Comparison of ENCODE assay signal across 20 cellular contexts in genomic region chr16:55330726-55331647, GRCh38. TPM values are rescaled to one million over a fixed set of nuclear protein-coding genes. Genes with fewer than 3 reads are reported as not detected.
DNase-seq lines count a peak whose midpoint lies in the region; ATAC-seq, FAIRE-seq and TF ChIP-seq lines count a peak whose summit lies in the region.
"Had no signal": no experiment of that assay in that cellular context is flagged by ENCODE, and none has a peak within 500 bp of the region (broad histone marks: within the 10 kb centered on the region; RNA-seq: fewer than 3 reads in every experiment).

No MANE protein-coding gene starts in this region.

- H3K4me1 ChIP-seq in HUES48 (ENCODE audit: control insufficient read depth, insufficient read depth, low read length) (peaks cover 18% of the 10 kb centered on the region), esophagus muscularis mucosa (peaks cover 2 to 20% (median 16%) of the 10 kb centered on the region in 4 donors), skeletal muscle tissue (ENCODE audit: control insufficient read depth in 3 of 3, insufficient read depth in 3 of 3, low read length in 3 of 3) (peaks cover 4 to 12% (median 8%) of the 10 kb centered on the region in 3 donors)
- H3K4me1 ChIP-seq: BE2C, breast epithelium, testis had no signal

- H3K36me3 ChIP-seq in HUES48 (ENCODE audit: control insufficient read depth, insufficient read depth, low read length) (no peaks in the 10 kb centered on the region), esophagus muscularis mucosa (no peaks in the 10 kb centered on the region), skeletal muscle tissue (ENCODE audit: control insufficient read depth in 3 of 3, insufficient read depth in 3 of 3, low read length in 3 of 3) (peaks cover 0 to 3% (median 0%) of the 10 kb centered on the region in 3 donors)
- H3K36me3 ChIP-seq: BE2C, breast epithelium had no signal

- peak overlapping the region; percentile 66 for H3K4me3 ChIP-seq in HUES48 (ENCODE audit: low read depth, low read length)
- H3K4me3 ChIP-seq in esophagus muscularis mucosa = peak overlapping the region in 2 of 4 donors; percentile 7 to 18
- peak overlapping the region; percentile 12 to 30 (median 14) for H3K4me3 ChIP-seq in skeletal muscle tissue (ENCODE audit: low read length in 3 of 3)
- H3K4me3 ChIP-seq: breast epithelium, testis had no signal

- H3K4me1 Mint-ChIP-seq in memory B cell = peaks cover 6% of the 10 kb centered on the region
- H3K4me1 Mint-ChIP-seq: activated naive CD4-positive, alpha-beta T cell treated with anti-CD3 and anti-CD28 coated beads, Interleukin-2, amount 50 U/mL, for 24 hours had no signal

- WGBS in esophagus muscularis mucosa = 15% methylated on average over 28 of the region's 54 CpGs

- H3K4me3 Mint-ChIP-seq in memory B cell = peak overlapping the region; percentile 39
- H3K4me3 Mint-ChIP-seq: activated naive CD4-positive, alpha-beta T cell treated with anti-CD3 and anti-CD28 coated beads, Interleukin-2, amount 50 U/mL, for 24 hours; T-helper 2 cell treated with Interferon-gamma antibody and Interleukin-4, amounts not matched to agents 5 μg/mL and 100 μg/mL, for 36 hours had no signal

- intact Hi-C loops in esophagus muscularis mucosa (cut with DNase I) = no loop called here

- no peak for ATAC-seq in memory B cell (ENCODE audit: low read depth)
- ATAC-seq in omental fat pad (ENCODE audit: low FRiP score) = no peak

- H3K27me3 ChIP-seq in HUES48 (ENCODE audit: control insufficient read depth, insufficient read depth, low read length) = peaks cover 100% of the 10 kb centered on the region
- H3K27me3 ChIP-seq in esophagus muscularis mucosa = peaks cover 0 to 90% (median 24%) of the 10 kb centered on the region in 4 donors
- peaks cover 35 to 65% (median 43%) of the 10 kb centered on the region in 3 donors for H3K27me3 ChIP-seq in skeletal muscle tissue (ENCODE audit: control insufficient read depth in 3 of 3, insufficient read depth in 3 of 3, low read length in 3 of 3)
- H3K27me3 ChIP-seq: testis had no signal

- FAIRE-seq in GM19239 (lab: Jason Lieb, UNC) = no peak
- FAIRE-seq: keratinocyte had no signal

- H3K27me3 Mint-ChIP-seq in memory B cell = peaks cover 23% of the 10 kb centered on the region

- no peak for TF ChIP-seq POLR2A in esophagus muscularis mucosa (IDR thresholded peaks at IDR 0.05; ENCODE audit: low read depth)

- no peak overlapping the region for H3K27ac Mint-ChIP-seq in memory B cell
- H3K27ac Mint-ChIP-seq: activated naive CD4-positive, alpha-beta T cell treated with anti-CD3 and anti-CD28 coated beads, Interleukin-2, amount 50 U/mL, for 24 hours; T-helper 2 cell treated with Interferon-gamma antibody and Interleukin-4, amounts not matched to agents 5 μg/mL and 100 μg/mL, for 36 hours had no signal

- TF ChIP-seq EP300 in esophagus muscularis mucosa (IDR thresholded peaks at IDR 0.05) = no peak

- peak; percentile 45 for DNase-seq in esophagus muscularis mucosa (ENCODE audit: extremely low spot score)
- no peak for DNase-seq in memory B cell (ENCODE audit: low spot score in 2 of 2)
- DNase-seq in GM19239 (ENCODE audit: insufficient read length, low spot score) = no peak
- DNase-seq in NCI-H1092 (lab: John Stamatoyannopoulos, UW) = no peak
- DNase-seq in NCI-H526 (lab: John Stamatoyannopoulos, UW) = no peak
- no peak for DNase-seq in omental fat pad (ENCODE audit: low spot score)
- DNase-seq: activated CD4-positive, alpha-beta T cell treated with anti-CD3 and anti-CD28 coated beads for 48 hours; BE2C; DND-41; effector CD8-positive, alpha-beta T cell; NCI-H1694 treated with DMSO at 0.1 percent for 48 hours; testis had no signal

- H3K9me3 ChIP-seq in HUES48 (ENCODE audit: control insufficient read depth, insufficient read depth, low read length) (no peaks in the 10 kb centered on the region), esophagus muscularis mucosa (no peaks in the 10 kb centered on the region), skeletal muscle tissue (ENCODE audit: control insufficient read depth in 3 of 3, low read length in 3 of 3) (no peaks in the 10 kb centered on the region)
- H3K9me3 ChIP-seq: BE2C, breast epithelium, testis had no signal

- TF ChIP-seq CTCF in esophagus muscularis mucosa (IDR thresholded peaks at IDR 0.05) (no peak), omental fat pad (IDR thresholded peaks at IDR 0.05) (no peak)

- H3K27ac ChIP-seq in HUES48 (ENCODE audit: low read depth, low read length) (no peak overlapping the region), esophagus muscularis mucosa (replicated peaks in 1 of 4) (no peak overlapping the region), skeletal muscle tissue (ENCODE audit: low read depth, low read length) (no peak overlapping the region)
- H3K27ac ChIP-seq: breast epithelium, testis had no signal

- H3K36me3 Mint-ChIP-seq in memory B cell = no peaks in the 10 kb centered on the region
- H3K36me3 Mint-ChIP-seq: activated naive CD4-positive, alpha-beta T cell treated with anti-CD3 and anti-CD28 coated beads, Interleukin-2, amount 50 U/mL, for 24 hours had no signal

- H3K9ac ChIP-seq in HUES48 (ENCODE audit: low read depth, low read length) (no peak overlapping the region), skeletal muscle tissue (ENCODE audit: low read depth in 1 of 3, low read length in 3 of 3) (no peak overlapping the region)

- no peaks in the 10 kb centered on the region for H3K9me3 Mint-ChIP-seq in memory B cell
- H3K9me3 Mint-ChIP-seq: activated naive CD4-positive, alpha-beta T cell treated with anti-CD3 and anti-CD28 coated beads, Interleukin-2, amount 50 U/mL, for 24 hours; T-helper 2 cell treated with Interferon-gamma antibody and Interleukin-4, amounts not matched to agents 5 μg/mL and 100 μg/mL, for 36 hours had no signal

RNA-seq across cellular contexts. Expression of gene IRX6, which starts 7.0 kb away (rescaled TPM):
- total RNA-seq in esophagus muscularis mucosa = 1 to 10 TPM in 1 of 4 donors, under 1 TPM in 2, not detected in 1; 0.11 to 1.6 (median 0.17) TPM
- total RNA-seq in skeletal muscle tissue = not detected
- 10 to 100 TPM in 2 of 4 donors, 1 to 10 TPM in 2; 1.1 to 34.0 (median 10.4) TPM for total RNA-seq in omental fat pad
- total RNA-seq: HT1080, pulmonary artery endothelial cell had no signal
